8 cellular contexts compared by ENCODE assay signal in the genomic region with DNA sequence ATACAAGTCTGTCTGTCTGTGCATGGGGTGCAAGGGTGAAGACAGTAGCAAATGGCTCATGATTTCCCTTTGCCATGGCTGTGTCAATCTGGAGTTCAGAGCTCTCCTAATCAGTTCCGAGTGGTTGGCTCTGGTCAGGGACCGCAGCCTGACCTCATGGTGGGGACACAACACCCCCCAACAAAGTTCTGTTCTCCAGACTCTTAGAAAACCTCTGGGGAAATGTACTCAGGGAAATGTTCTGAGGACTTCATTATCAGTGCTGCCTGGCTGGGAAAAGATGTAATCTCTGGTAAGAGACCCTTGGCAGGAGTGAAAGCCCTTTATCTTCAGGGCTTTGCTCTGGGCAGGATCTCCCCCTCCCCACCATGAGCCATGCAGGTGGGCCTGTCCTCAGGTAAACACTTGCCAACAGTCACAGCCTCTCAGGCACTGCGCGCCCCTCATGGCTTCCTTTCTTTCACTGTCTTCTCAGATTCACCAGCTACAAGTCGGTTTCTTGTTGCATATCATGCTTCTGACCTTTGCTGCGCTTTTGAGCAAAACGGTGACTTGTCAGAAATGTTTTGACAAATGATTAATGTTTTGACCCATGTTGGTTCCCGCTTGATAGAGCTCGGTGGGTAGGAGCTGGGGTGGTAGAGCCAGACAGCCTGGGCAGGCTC.
A peak's percentile ranks its signal among the peaks of the same experiment; 100 is the strongest.
DNase-seq lines count a peak whose midpoint lies in the region; ATAC-seq and TF ChIP-seq lines count a peak whose summit lies in the region.

No MANE protein-coding gene starts in this region.

- no peak for TF ChIP-seq CTCF in WERI-Rb-1 (IDR thresholded peaks at IDR 0.05; ENCODE audit: low read depth, low read length)

- intact Hi-C loops in posterior cingulate gyrus (cut with DNase I) = no loop called here

- no peaks in the 10 kb centered on the region for H3K27me3 ChIP-seq in WERI-Rb-1 (ENCODE audit: insufficient read depth, low read depth, severe bottlenecking)

- H3K27ac ChIP-seq in WERI-Rb-1 = no peak overlapping the region

- ATAC-seq in GM19372 (IDR thresholded peaks at IDR 0.05; ENCODE audit: low read depth, unreplicated experiment) (peak; percentile 17), HG03442 (IDR thresholded peaks at IDR 0.05; ENCODE audit: unreplicated experiment) (peak; percentile 17)

- no peak overlapping the region for H3K4me3 ChIP-seq in WERI-Rb-1 (ENCODE audit: low read depth, low read length)

- DNase-seq in activated naive CD4-positive, alpha-beta T cell (lab: John Stamatoyannopoulos, UW) = peak in 3 of 4 experiments; percentile 30 to 34 (median 30)
- DNase-seq in stimulated activated CD4-positive, alpha-beta T cell treated with anti-CD3 and anti-CD28 coated beads, TNF-alpha, amount 100 ng/mL, for 24 hours (ENCODE audit: low read depth in 3 of 3) = peak in 2 of 3 experiments; percentile 36 to 38
- no peak for DNase-seq in NCI-H345 (lab: John Stamatoyannopoulos, UW)
- DNase-seq in posterior cingulate gyrus = no peak
- no peak for DNase-seq in WERI-Rb-1
- no peak for DNase-seq in NCI-H524 (lab: John Stamatoyannopoulos, UW)

- no peaks in the 10 kb centered on the region for H3K9me3 ChIP-seq in WERI-Rb-1 (ENCODE audit: severe bottlenecking)

- H3K36me3 ChIP-seq in WERI-Rb-1 = no peaks in the 10 kb centered on the region

Comparison
In these comparisons a context has a peak if more than half of its experiments do, and no peak if none do; other contexts are left out.
1. DNase-seq: peak in activated naive CD4-positive, alpha-beta T cell (3 of 4) and stimulated activated CD4-positive, alpha-beta T cell treated with anti-CD3 and anti-CD28 coated beads, TNF-alpha, amount 100 ng/mL, for 24 hours (2 of 3); none in NCI-H345 (single experiment), posterior cingulate gyrus (0 of 10), WERI-Rb-1 (single experiment) and NCI-H524 (0 of 2).